In genomic region chr15:99087405-99087943, GRCh38 we compare ENCODE assay signal across 26 cellular contexts.
"Had no signal": no experiment of that assay in that cellular context is flagged by ENCODE, and none has a peak within 500 bp of the region (broad histone marks: within the 10 kb centered on the region; RNA-seq: fewer than 3 reads in every experiment).

No MANE protein-coding gene starts in this region.

- H3K4me3 Mint-ChIP-seq: natural killer cell treated with Interleukin-12 subunit alpha and Interleukin-12 subunit beta and Interleukin-15 and Interleukin-18, amount 100 ng/mL, for 72 hours; neural crest cell; stimulated activated naive CD8-positive, alpha-beta T cell treated with anti-CD3 and anti-CD28 coated beads, Interleukin-15, amount 100 ng/mL, for 72 hours had no signal

- H3K36me3 ChIP-seq: gastroesophageal sphincter, heart right ventricle, lower lobe of right lung, prostate gland, suprapubic skin, transverse colon had no signal

- H3K27me3 ChIP-seq: dorsolateral prefrontal cortex, gastroesophageal sphincter, heart right ventricle, suprapubic skin, transverse colon had no signal

- ATAC-seq: gastroesophageal sphincter; heart right ventricle; left colon; left ventricle myocardium superior; lower lobe of right lung; mucosa of descending colon; natural killer cell treated with Interleukin-12 subunit alpha and Interleukin-12 subunit beta and Interleukin-15 and Interleukin-18, amount 100 ng/mL, for 72 hours; right cardiac atrium; stimulated activated naive CD8-positive, alpha-beta T cell treated with anti-CD3 and anti-CD28 coated beads, Interleukin-15, amount 100 ng/mL, for 72 hours had no signal

- H3K9me3 ChIP-seq: lower lobe of right lung, mucosa of descending colon, prostate gland, suprapubic skin, transverse colon had no signal

- H3K36me3 Mint-ChIP-seq: naive B cell; natural killer cell treated with Interleukin-12 subunit alpha and Interleukin-12 subunit beta and Interleukin-15 and Interleukin-18, amount 100 ng/mL, for 72 hours had no signal

- H3K27ac ChIP-seq: dorsolateral prefrontal cortex, heart right ventricle, lower lobe of right lung, parathyroid adenoma, prostate gland, suprapubic skin, transverse colon had no signal

- H3K9me3 Mint-ChIP-seq: natural killer cell treated with Interleukin-12 subunit alpha and Interleukin-12 subunit beta and Interleukin-15 and Interleukin-18, amount 100 ng/mL, for 72 hours; neural crest cell; stimulated activated naive CD8-positive, alpha-beta T cell treated with anti-CD3 and anti-CD28 coated beads, Interleukin-15, amount 100 ng/mL, for 72 hours had no signal

- DNase-seq: caudate nucleus; cerebellar nuclear complex; dorsolateral prefrontal cortex; effector CD4-positive, alpha-beta T cell; foreskin fibroblast; heart right ventricle; hippocampal formation; kidney glomerular epithelial cell; left colon; left ventricle myocardium superior; lower lobe of right lung; mucosa of descending colon; naive B cell; right cardiac atrium; stimulated activated CD4-positive, alpha-beta T cell treated with anti-CD3 and anti-CD28 coated beads, Interleukin-15, amount 100 ng/mL, for 24 hours; stimulated activated CD4-positive, alpha-beta T cell treated with anti-CD3 and anti-CD28 coated beads, Interleukin-4, amount 100 ng/mL, for 1 hour; stimulated activated CD8-positive, alpha-beta memory T cell treated with anti-CD3 and anti-CD28 coated beads, Interleukin-4, amount 100 ng/mL, for 48 hours; stimulated activated naive CD4-positive, alpha-beta T cell; stimulated activated naive CD8-positive, alpha-beta T cell treated with anti-CD3 and anti-CD28 coated beads, Interleukin-15, amount 100 ng/mL, for 72 hours; transverse colon had no signal

- H3K27ac Mint-ChIP-seq: natural killer cell treated with Interleukin-12 subunit alpha and Interleukin-12 subunit beta and Interleukin-15 and Interleukin-18, amount 100 ng/mL, for 72 hours had no signal

- H2AFZ ChIP-seq: parathyroid adenoma had no signal

- H3K9ac ChIP-seq: parathyroid adenoma had no signal

- H3K27me3 Mint-ChIP-seq: stimulated activated naive CD8-positive, alpha-beta T cell treated with anti-CD3 and anti-CD28 coated beads, Interleukin-15, amount 100 ng/mL, for 72 hours had no signal

- H3K4me1 Mint-ChIP-seq: neural crest cell had no signal

- H3K4me3 ChIP-seq: dorsolateral prefrontal cortex, gastroesophageal sphincter, heart right ventricle, lower lobe of right lung, mucosa of descending colon, prostate gland, suprapubic skin, transverse colon had no signal

- H3K4me1 ChIP-seq: gastroesophageal sphincter, heart right ventricle, lower lobe of right lung, parathyroid adenoma, prostate gland, suprapubic skin, transverse colon had no signal
